8 cellular contexts compared by ENCODE assay signal in genomic region chr1:10909697-10910489, GRCh38.
A peak's percentile ranks its signal among the peaks of the same experiment; 100 is the strongest.
DNase-seq lines count a peak whose midpoint lies in the region; ATAC-seq and TF ChIP-seq lines count a peak whose summit lies in the region.

No MANE protein-coding gene starts in this region.

- no peak overlapping the region for H3K4me2 ChIP-seq in mesenchymal stem cell (ENCODE audit: low read length, poor library complexity, severe bottlenecking)

- ATAC-seq in HG03378 (IDR thresholded peaks at IDR 0.05; ENCODE audit: unreplicated experiment) = no peak

- TF ChIP-seq RAD21 in Ishikawa (IDR thresholded peaks at IDR 0.05; ENCODE audit: low read depth) = peak; percentile 79

- H3K9me3 Mint-ChIP-seq in MCF 10A (ENCODE audit: unreplicated experiment) = no peaks in the 10 kb centered on the region

- peaks cover 5% of the 10 kb centered on the region for H3K4me1 ChIP-seq in mesenchymal stem cell (ENCODE audit: control insufficient read depth, insufficient read depth, low read depth, low read length)

- H2BK15ac ChIP-seq in mesenchymal stem cell (ENCODE audit: low read depth, poor library complexity, severe bottlenecking) = no peak overlapping the region

- no peak overlapping the region for H3K23ac ChIP-seq in mesenchymal stem cell (ENCODE audit: low read length in 2 of 2)

- H3K27me3 Mint-ChIP-seq in MCF 10A (ENCODE audit: insufficient read depth, unreplicated experiment) = no peaks in the 10 kb centered on the region

- intact Hi-C loops in MCF 10A (cut with micrococcal nuclease) = loop anchor here (1.0 to 10.0 kb wide), 3 partner anchors 115 to 403 kb away; partner anchors contain the start of gene CASZ1

- H3K36me3 ChIP-seq in mesenchymal stem cell (ENCODE audit: control insufficient read depth in 1 of 2, insufficient read depth in 2 of 2, low read depth in 1 of 2, low read length in 2 of 2) = no peaks in the 10 kb centered on the region

- H3K4me3 ChIP-seq in WI38 (ENCODE audit: low read depth, low read length) = no peak overlapping the region
- no peak overlapping the region for H3K4me3 ChIP-seq in mesenchymal stem cell (ENCODE audit: insufficient read depth in 1 of 2, low read depth in 1 of 2, low read length in 2 of 2)

- no peak for TF ChIP-seq EP300 in Ishikawa (IDR thresholded peaks at IDR 0.05; ENCODE audit: borderline replicate concordance)

- peaks cover 52 to 82% of the 10 kb centered on the region in 2 experiments for H3K27me3 ChIP-seq in mesenchymal stem cell (ENCODE audit: control insufficient read depth in 1 of 2, insufficient read depth in 1 of 2, low read length in 2 of 2)

- no peak overlapping the region for H3K9ac ChIP-seq in mesenchymal stem cell (ENCODE audit: low read length)

- H3K79me1 ChIP-seq in mesenchymal stem cell (replicated peaks; ENCODE audit: low read length, poor library complexity, severe bottlenecking) = no peaks in the 10 kb centered on the region

- no peak overlapping the region for H2BK5ac ChIP-seq in mesenchymal stem cell (ENCODE audit: low read depth, low read length, poor library complexity, severe bottlenecking)

- POLR2A ChIA-PET in MCF 10A (lab: Yijun Ruan, JAX) = interaction anchor here (0.6 to 1.8 kb wide), 2 partner anchors 9 to 401 kb away, joined by 4 to 6 read pairs; no protein-coding TSS in a partner anchor

- 35% methylated on average over 12 of the region's 16 CpGs for WGBS in mesenchymal stem cell

- H2AK5ac ChIP-seq in mesenchymal stem cell (ENCODE audit: low read length, severe bottlenecking) = no peak overlapping the region

- CTCF ChIA-PET in MCF 10A (lab: Yijun Ruan, JAX) = interaction anchor here (0.5 to 2.2 kb wide), 14 partner anchors 9 to 420 kb away, joined by 3 to 12 read pairs (median 4); no protein-coding TSS in a partner anchor

- H3K9me3 ChIP-seq in mesenchymal stem cell (ENCODE audit: control insufficient read depth, low read length) = peaks cover 5% of the 10 kb centered on the region

- H3K14ac ChIP-seq in mesenchymal stem cell (ENCODE audit: low read length in 2 of 2) = no peak overlapping the region

- peaks cover 4% of the 10 kb centered on the region for H3K36me3 Mint-ChIP-seq in MCF 10A (ENCODE audit: insufficient read depth, unreplicated experiment)

- no peak overlapping the region for H2BK12ac ChIP-seq in mesenchymal stem cell (ENCODE audit: low read length in 2 of 2)

- DNase-seq in DMS53 (lab: John Stamatoyannopoulos, UW) = peak; percentile 75
- DNase-seq in MCF 10A (ENCODE audit: unreplicated experiment) = peak; percentile 62
- no peak for DNase-seq in mesenchymal stem cell
- DNase-seq in stimulated activated naive CD4-positive, alpha-beta T cell treated with Interleukin-2 at 50 U/mL for 16 hours (lab: John Stamatoyannopoulos, UW) = peak; percentile 70
- DNase-seq in foreskin melanocyte = no peak

- 0 out of 2 replicates have a peak, but pooled peaks have one; percentile 4 for TF ChIP-seq CTCF in WI38 (IDR thresholded peaks at IDR 0.05; ENCODE audit: low read depth, low read length)
- TF ChIP-seq CTCF in MCF 10A (IDR thresholded peaks at IDR 0.05; ENCODE audit: unreplicated experiment) = peak; percentile 80

- no peak overlapping the region for H2BK120ac ChIP-seq in mesenchymal stem cell (ENCODE audit: low read depth, low read length)

- H2AFZ ChIP-seq in mesenchymal stem cell (ENCODE audit: low read depth, low read length) = no peak overlapping the region

- H3K27ac ChIP-seq in mesenchymal stem cell (ENCODE audit: low read length, poor library complexity, severe bottlenecking) = no peak overlapping the region

- H4K91ac ChIP-seq in mesenchymal stem cell (ENCODE audit: low read length) = no peak overlapping the region

- BruUV-seq in MCF 10A (replicated peaks; lab: Mats Ljungman, UMichigan) = no TSS peak

- H4K8ac ChIP-seq in mesenchymal stem cell (ENCODE audit: low read length) = peak overlapping the region; percentile 47

- H3K27ac Mint-ChIP-seq in MCF 10A (ENCODE audit: low read depth, unreplicated experiment) = no peak overlapping the region

- H3K4ac ChIP-seq in mesenchymal stem cell (ENCODE audit: low read depth in 1 of 2, low read length in 2 of 2) = no peak overlapping the region

- no peak overlapping the region for H3K18ac ChIP-seq in mesenchymal stem cell (ENCODE audit: low read depth in 1 of 2, low read length in 2 of 2)

- H3K4me3 Mint-ChIP-seq in MCF 10A (ENCODE audit: unreplicated experiment) = no peak overlapping the region

- peaks cover 7% of the 10 kb centered on the region for H3K4me1 Mint-ChIP-seq in MCF 10A (ENCODE audit: insufficient read depth, unreplicated experiment)

TF ChIP-seq in Ishikawa, 13 proteins besides CTCF, POLR2A, EP300 and RAD21:
- TF ChIP-seq TCF12 (IDR thresholded peaks at IDR 0.05; ENCODE audit: low read depth) = no peak
- no peak for TF ChIP-seq TEAD4 (IDR thresholded peaks at IDR 0.05)
- no peak for TF ChIP-seq MAX (IDR thresholded peaks at IDR 0.05)
- TF ChIP-seq, protein P1, sequence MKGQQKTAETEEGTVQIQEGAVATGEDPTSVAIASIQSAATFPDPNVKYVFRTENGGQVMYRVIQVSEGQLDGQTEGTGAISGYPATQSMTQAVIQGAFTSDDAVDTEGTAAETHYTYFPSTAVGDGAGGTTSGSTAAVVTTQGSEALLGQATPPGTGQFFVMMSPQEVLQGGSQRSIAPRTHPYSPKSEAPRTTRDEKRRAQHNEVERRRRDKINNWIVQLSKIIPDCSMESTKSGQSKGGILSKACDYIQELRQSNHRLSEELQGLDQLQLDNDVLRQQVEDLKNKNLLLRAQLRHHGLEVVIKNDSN (IDR thresholded peaks at IDR 0.05) = no peak
- TF ChIP-seq ZBTB7A (IDR thresholded peaks at IDR 0.05; ENCODE audit: low read depth) = no peak
- TF ChIP-seq FOXM1 (IDR thresholded peaks at IDR 0.05; ENCODE audit: borderline replicate concordance, low read depth) = no peak
- TF ChIP-seq CEBPB (IDR thresholded peaks at IDR 0.05) = no peak
- TF ChIP-seq NFIC (IDR thresholded peaks at IDR 0.05) = no peak
- TF ChIP-seq TAF1 (IDR thresholded peaks at IDR 0.05; ENCODE audit: low read depth) = no peak
- TF ChIP-seq, protein P2, sequence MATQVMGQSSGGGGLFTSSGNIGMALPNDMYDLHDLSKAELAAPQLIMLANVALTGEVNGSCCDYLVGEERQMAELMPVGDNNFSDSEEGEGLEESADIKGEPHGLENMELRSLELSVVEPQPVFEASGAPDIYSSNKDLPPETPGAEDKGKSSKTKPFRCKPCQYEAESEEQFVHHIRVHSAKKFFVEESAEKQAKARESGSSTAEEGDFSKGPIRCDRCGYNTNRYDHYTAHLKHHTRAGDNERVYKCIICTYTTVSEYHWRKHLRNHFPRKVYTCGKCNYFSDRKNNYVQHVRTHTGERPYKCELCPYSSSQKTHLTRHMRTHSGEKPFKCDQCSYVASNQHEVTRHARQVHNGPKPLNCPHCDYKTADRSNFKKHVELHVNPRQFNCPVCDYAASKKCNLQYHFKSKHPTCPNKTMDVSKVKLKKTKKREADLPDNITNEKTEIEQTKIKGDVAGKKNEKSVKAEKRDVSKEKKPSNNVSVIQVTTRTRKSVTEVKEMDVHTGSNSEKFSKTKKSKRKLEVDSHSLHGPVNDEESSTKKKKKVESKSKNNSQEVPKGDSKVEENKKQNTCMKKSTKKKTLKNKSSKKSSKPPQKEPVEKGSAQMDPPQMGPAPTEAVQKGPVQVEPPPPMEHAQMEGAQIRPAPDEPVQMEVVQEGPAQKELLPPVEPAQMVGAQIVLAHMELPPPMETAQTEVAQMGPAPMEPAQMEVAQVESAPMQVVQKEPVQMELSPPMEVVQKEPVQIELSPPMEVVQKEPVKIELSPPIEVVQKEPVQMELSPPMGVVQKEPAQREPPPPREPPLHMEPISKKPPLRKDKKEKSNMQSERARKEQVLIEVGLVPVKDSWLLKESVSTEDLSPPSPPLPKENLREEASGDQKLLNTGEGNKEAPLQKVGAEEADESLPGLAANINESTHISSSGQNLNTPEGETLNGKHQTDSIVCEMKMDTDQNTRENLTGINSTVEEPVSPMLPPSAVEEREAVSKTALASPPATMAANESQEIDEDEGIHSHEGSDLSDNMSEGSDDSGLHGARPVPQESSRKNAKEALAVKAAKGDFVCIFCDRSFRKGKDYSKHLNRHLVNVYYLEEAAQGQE (IDR thresholded peaks at IDR 0.05; ENCODE audit: low read depth) = no peak
- TF ChIP-seq YY1 (IDR thresholded peaks at IDR 0.05; ENCODE audit: low read depth) = no peak
- no peak for TF ChIP-seq EGR1 (IDR thresholded peaks at IDR 0.05)
- no peak for TF ChIP-seq CREB1 (IDR thresholded peaks at IDR 0.05; ENCODE audit: low read depth)
TF ChIP-seq in Ishikawa: peak in this region for 0.

Comparison
In these comparisons a context has a peak if more than half of its experiments do, and no peak if none do; other contexts are left out.
1. DNase-seq: peak in DMS53 (single experiment), MCF 10A (single experiment) and stimulated activated naive CD4-positive, alpha-beta T cell treated with Interleukin-2 at 50 U/mL for 16 hours (single experiment); none in mesenchymal stem cell (single experiment) and foreskin melanocyte (single experiment).